Comparison of ENCODE assay signal across 12 cellular contexts in the genomic region with DNA sequence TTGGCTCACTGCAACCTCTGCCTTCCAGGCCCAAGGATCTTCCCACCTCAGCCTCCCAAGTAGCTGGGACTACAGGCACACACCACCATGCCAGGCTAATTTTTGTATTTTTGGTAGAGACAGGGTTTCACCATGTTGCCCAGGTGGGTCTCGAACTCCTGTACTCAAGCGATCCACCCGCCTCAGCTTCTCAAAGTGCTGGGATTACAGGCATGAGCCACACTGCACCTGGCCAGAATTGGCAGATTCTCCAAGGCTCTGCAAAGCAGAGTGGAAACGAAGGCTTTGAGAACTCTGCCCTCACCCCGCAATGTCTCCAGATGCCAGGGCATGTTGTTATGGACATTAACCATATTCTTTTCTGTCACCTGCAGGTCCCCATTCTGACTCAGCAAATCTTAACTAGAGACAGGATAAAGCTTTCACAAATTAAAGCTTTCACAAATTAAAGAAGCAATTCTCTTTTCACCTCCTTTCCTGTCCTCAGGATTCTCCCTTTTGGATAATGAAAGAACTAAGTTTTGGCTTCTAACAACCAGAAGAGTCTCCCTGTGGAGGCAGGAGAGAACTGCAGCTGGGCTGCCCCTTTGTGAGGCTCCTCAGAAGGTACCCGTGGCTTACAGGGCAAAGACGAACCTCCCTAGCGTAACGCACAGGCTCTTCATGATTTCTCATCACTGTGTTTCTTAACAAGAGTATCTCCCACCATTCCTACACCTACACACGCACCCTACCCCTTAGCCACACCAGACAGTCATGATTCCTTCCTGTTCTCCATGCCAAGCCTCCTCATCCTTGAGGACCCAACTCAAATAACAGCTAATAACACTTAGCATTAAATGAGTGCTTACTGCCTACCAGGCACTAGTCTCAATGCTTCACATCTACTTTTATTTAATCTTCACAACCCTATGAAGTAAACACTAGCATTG. TPM values are rescaled to one million over a fixed set of nuclear protein-coding genes. Genes with fewer than 3 reads are reported as not detected.
A peak's percentile ranks its signal among the peaks of the same experiment; 100 is the strongest.
DNase-seq lines count a peak whose midpoint lies in the region; ATAC-seq and TF ChIP-seq lines count a peak whose summit lies in the region.
"Had no signal": no experiment of that assay in that cellular context is flagged by ENCODE, and none has a peak within 500 bp of the region (broad histone marks: within the 10 kb centered on the region; RNA-seq: fewer than 3 reads in every experiment).

No MANE protein-coding gene starts in this region.

- no peaks in the 10 kb centered on the region for H3F3A ChIP-seq in PC-3 (ENCODE audit: low read length, unreplicated experiment)

- H3K4me3 ChIP-seq in cardiac muscle cell = no peak overlapping the region
- H3K4me3 ChIP-seq in PC-3 (ENCODE audit: low read length) = no peak overlapping the region
- no peak overlapping the region for H3K4me3 ChIP-seq in fibroblast of lung (replicated peaks in 1 of 4; ENCODE audit: control extremely low read depth in 1 of 4, insufficient read depth in 1 of 4, low read depth in 3 of 4, low read length in 4 of 4)
- H3K4me3 ChIP-seq in Peyer's patch = no peak overlapping the region
- H3K4me3 ChIP-seq in left ventricle myocardium inferior = no peak overlapping the region

- no TSS peak for BruUV-seq in PC-3 (replicated peaks; lab: Mats Ljungman, UMichigan)

- ATAC-seq in PC-3 (peak; percentile 29), HG03196 (IDR thresholded peaks at IDR 0.05; ENCODE audit: unreplicated experiment) (no peak)

- TF ChIP-seq CTCF in cardiac muscle cell (IDR thresholded peaks at IDR 0.05; ENCODE audit: low read depth, low read length) (peak; percentile 34), PC-3 (conservative IDR thresholded peaks at IDR 0.05; ENCODE audit: low read depth, low read length) (peak; percentile 50), fibroblast of lung (conservative IDR thresholded peaks at IDR 0.05 in 1 of 2, IDR thresholded peaks at IDR 0.05 in 1 of 2; ENCODE audit: low read depth in 1 of 2, low read length in 2 of 2) (peak; percentile 15 to 24), Peyer's patch (IDR thresholded peaks at IDR 0.05) (peak in 1 of 6 experiments; percentile 6), left ventricle myocardium inferior (IDR thresholded peaks at IDR 0.05; ENCODE audit: borderline replicate concordance) (no peak)

- H3K4me1 ChIP-seq in cardiac muscle cell (ENCODE audit: low read depth) (no peaks in the 10 kb centered on the region), PC-3 (ENCODE audit: insufficient read depth, low read length) (peaks cover 14% of the 10 kb centered on the region), fibroblast of lung (ENCODE audit: control insufficient read depth, extremely low read depth, insufficient read depth, low read length) (peaks cover 3% of the 10 kb centered on the region), Peyer's patch (no peaks in the 10 kb centered on the region), left ventricle myocardium inferior (peaks cover 4% of the 10 kb centered on the region)

- POLR2A ChIA-PET in PC-3 (lab: Charles Lee; ENCODE audit: unreplicated experiment) = no interaction called here

- H3K9me3 ChIP-seq in cardiac muscle cell (ENCODE audit: low read depth) (no peaks in the 10 kb centered on the region), PC-3 (ENCODE audit: low read length) (no peaks in the 10 kb centered on the region), fibroblast of lung (ENCODE audit: control insufficient read depth, insufficient read depth, low read depth, low read length) (no peaks in the 10 kb centered on the region), Peyer's patch (no peaks in the 10 kb centered on the region), left ventricle myocardium inferior (replicated peaks) (no peaks in the 10 kb centered on the region)

- H3K9ac ChIP-seq in PC-3 (ENCODE audit: low read length) (no peak overlapping the region), fibroblast of lung (ENCODE audit: insufficient read depth, low read length) (no peak overlapping the region)

- intact Hi-C loops in cardiac septum (cut with DNase I) = no loop called here
- intact Hi-C loops in PC-3 (cut with micrococcal nuclease) = no loop called here
- intact Hi-C loops in left ventricle myocardium inferior (cut with micrococcal nuclease) = no loop called here

- H3K27ac ChIP-seq in cardiac muscle cell = no peak overlapping the region
- no peak overlapping the region for H3K27ac ChIP-seq in PC-3 (ENCODE audit: low read length)
- H3K27ac ChIP-seq in fibroblast of lung (ENCODE audit: insufficient read depth, low read length) = no peak overlapping the region
- no peak overlapping the region for H3K27ac ChIP-seq in Peyer's patch
- no peak overlapping the region for H3K27ac ChIP-seq in left ventricle myocardium inferior (replicated peaks)

- H2AFZ ChIP-seq in PC-3 (ENCODE audit: low read length) (no peak overlapping the region), fibroblast of lung (ENCODE audit: low read length) (no peak overlapping the region)

- H4K20me1 ChIP-seq in PC-3 (ENCODE audit: low read length) = no peaks in the 10 kb centered on the region
- H4K20me1 ChIP-seq in fibroblast of lung (ENCODE audit: control insufficient read depth, extremely low read depth, insufficient read depth, low read length) = no peaks in the 10 kb centered on the region

- TF ChIP-seq POLR2A in Peyer's patch (IDR thresholded peaks at IDR 0.05) = no peak

- H3K4me2 ChIP-seq in PC-3 (ENCODE audit: low read length) (no peak overlapping the region), fibroblast of lung (ENCODE audit: extremely low read depth, insufficient read depth, low read length) (no peak overlapping the region)

- H3K79me2 ChIP-seq in PC-3 (ENCODE audit: low read length) (no peaks in the 10 kb centered on the region), fibroblast of lung (ENCODE audit: control insufficient read depth, insufficient read depth, low read length) (no peaks in the 10 kb centered on the region)

- DNase-seq in cardiac muscle cell (ENCODE audit: low read depth in 1 of 2, low spot score in 1 of 2) (no peak), cardiac septum (ENCODE audit: low spot score) (no peak), PC-3 (peak; percentile 31), fibroblast of lung (ENCODE audit: low read depth in 2 of 2) (no peak), Peyer's patch (no peak), occipital lobe (lab: John Stamatoyannopoulos, UW) (no peak), left ventricle myocardium inferior (no peak)
- DNase-seq: C1 segment of cervical spinal cord, caudate nucleus, left cardiac atrium had no signal

- H3K27me3 ChIP-seq in cardiac muscle cell (no peaks in the 10 kb centered on the region), PC-3 (ENCODE audit: low read length) (no peaks in the 10 kb centered on the region), fibroblast of lung (ENCODE audit: control insufficient read depth, insufficient read depth, low read length) (no peaks in the 10 kb centered on the region), Peyer's patch (no peaks in the 10 kb centered on the region), left ventricle myocardium inferior (ENCODE audit: low read depth) (peaks cover 10% of the 10 kb centered on the region)

- H3K36me3 ChIP-seq in cardiac muscle cell (no peaks in the 10 kb centered on the region), PC-3 (ENCODE audit: low read depth, low read length) (no peaks in the 10 kb centered on the region), fibroblast of lung (ENCODE audit: control insufficient read depth, insufficient read depth, low read length) (no peaks in the 10 kb centered on the region), Peyer's patch (peaks cover 0 to 34% (median 0%) of the 10 kb centered on the region in 3 donors), left ventricle myocardium inferior (no peaks in the 10 kb centered on the region)

- no peaks in the 10 kb centered on the region for H3K9me2 ChIP-seq in PC-3 (replicated peaks; ENCODE audit: low read length)

- CTCF ChIA-PET in PC-3 (lab: Charles Lee) = interaction anchor here (0.5 to 4.5 kb wide), 8 partner anchors 32 to 480 kb away, joined by 3 to 117 read pairs (median 4); a partner anchor contains a TSS

RNA-seq across cellular contexts. Expression of a gene that starts 29.8 kb away (rescaled TPM):
- total RNA-seq in cardiac muscle cell = 0.11 and 0.69 TPM in 2 replicates
- 0.07 and 0.35 TPM in 2 replicates for polyA plus RNA-seq in cardiac muscle cell
- total RNA-seq in cardiac septum = 2.7 TPM
- total RNA-seq in PC-3 (2014; rRNA removed) = 0.04 and 0.12 TPM in 2 replicates
- not detected in 2 replicates for total RNA-seq in fibroblast of lung
- not detected in 2 replicates for polyA plus RNA-seq in fibroblast of lung
- not detected in 2 replicates for polyA plus RNA-seq in fibroblast of lung (2012)
- polyA minus RNA-seq in fibroblast of lung (ENCODE audit: low replicate concordance) = not detected in 2 replicates
- 100 to 1,000 TPM in 3 of 4 donors, 10 to 100 TPM in 1; 15.7 to 397 (median 317) TPM for total RNA-seq in Peyer's patch
- not detected for total RNA-seq in occipital lobe
- 0.91 TPM for total RNA-seq in left ventricle myocardium inferior

RNA-seq across cellular contexts. Expression of a gene that starts 33.5 kb away (rescaled TPM):
- total RNA-seq in cardiac muscle cell (40.3 and 52.1 TPM in 2 replicates), cardiac septum (462 TPM), PC-3 (2014; rRNA removed) (not detected in 2 replicates), fibroblast of lung (not detected in 2 replicates), Peyer's patch (not detected), occipital lobe (0.16 TPM), left ventricle myocardium inferior (177 TPM)
- polyA plus RNA-seq in cardiac muscle cell (43.0 and 55.3 TPM in 2 replicates), fibroblast of lung (not detected in 2 replicates)
- not detected in 2 replicates for polyA plus RNA-seq in fibroblast of lung (2012)
- not detected in 2 replicates for polyA minus RNA-seq in fibroblast of lung (ENCODE audit: low replicate concordance)
- total RNA-seq: T-helper 2 cell treated with Interferon-gamma antibody and Interleukin-4, amounts not matched to agents 100 ng/mL and 5 ng/mL, for 36 hours had no signal

Comparison
In these comparisons a context has a peak if more than half of its experiments do, and no peak if none do; other contexts are left out.
1. RNA of a gene that starts 33.5 kb away (total RNA-seq): 462 TPM in cardiac septum (single experiment), 177 TPM in left ventricle myocardium inferior (single experiment) and 40.3 to 52.1 TPM in cardiac muscle cell; 0.16 TPM in occipital lobe (single experiment), not detected in Peyer's patch, not detected in PC-3 and not detected in fibroblast of lung; every median in the first group is over 10 times any median in the second.